ENCODE assay signal across 24 cellular contexts in genomic region chr7:30729642-30730041, GRCh38. TPM values are rescaled to one million over a fixed set of nuclear protein-coding genes. Genes with fewer than 3 reads are reported as not detected.
"Had no signal": no experiment of that assay in that cellular context is flagged by ENCODE, and none has a peak within 500 bp of the region (broad histone marks: within the 10 kb centered on the region; RNA-seq: fewer than 3 reads in every experiment).

No MANE protein-coding gene starts in this region.

- H3K36me3 Mint-ChIP-seq: activated CD4-positive, alpha-beta memory T cell treated with anti-CD3 and anti-CD28 coated beads for 36 hours; activated naive CD4-positive, alpha-beta T cell treated with anti-CD3 and anti-CD28 coated beads, Interleukin-2, amount 50 U/mL, for 72 hours had no signal

- H3K27me3 Mint-ChIP-seq: activated CD4-positive, alpha-beta memory T cell treated with anti-CD3 and anti-CD28 coated beads for 36 hours; activated CD4-positive, alpha-beta T cell treated with anti-CD3 and anti-CD28 coated beads, Interleukin-2, amount 10 ng/mL, durations not matched to agents 24 days and 14 days; T-cell had no signal

- H3K36me3 ChIP-seq: brain microvascular endothelial cell had no signal

- H3K4me3 Mint-ChIP-seq: activated B cell treated with CpG ODN at 0.5 μM for 24 hours; activated CD4-positive, alpha-beta memory T cell treated with anti-CD3 and anti-CD28 coated beads for 36 hours; activated CD4-positive, alpha-beta T cell treated with anti-CD3 and anti-CD28 coated beads, Interleukin-2, amount 10 ng/mL, durations not matched to agents 24 days and 14 days; activated T-cell treated with anti-CD3 and anti-CD28 coated beads, Interleukin-2, amount 50 U/mL, for 4 hours had no signal

- ATAC-seq: activated naive CD4-positive, alpha-beta T cell treated with anti-CD3 and anti-CD28 coated beads, Interleukin-2, amount 50 U/mL, for 72 hours; activated T-cell treated with anti-CD3 and anti-CD28 coated beads, Interleukin-2, amount 50 U/mL, for 4 hours; T-cell had no signal

- DNase-seq: activated B cell treated with CpG ODN at 0.5 μM for 24 hours; activated CD4-positive, alpha-beta memory T cell treated with anti-CD3 and anti-CD28 coated beads for 36 hours; activated CD4-positive, alpha-beta T cell treated with anti-CD3 and anti-CD28 coated beads for 1 hour; activated CD4-positive, alpha-beta T cell treated with anti-CD3 and anti-CD28 coated beads, Interleukin-2, amount 10 ng/mL, durations not matched to agents 24 days and 14 days; activated CD8-positive, alpha-beta memory T cell treated with anti-CD3 and anti-CD28 coated beads for 24 hours; activated effector memory CD4-positive, alpha-beta T cell treated with anti-CD3 and anti-CD28 coated beads, Interleukin-2, amount 50 U/mL, for 16 hours; activated naive CD4-positive, alpha-beta T cell treated with Interleukin-2 at 50 U/mL for 16 hours; activated T-cell treated with anti-CD3 and anti-CD28 coated beads, Interleukin-2, amount 50 U/mL, for 4 hours; brain microvascular endothelial cell; Kasumi-1; KBM-7; NCI-H1105 treated with DMSO at 0.1 percent for 48 hours; NCI-H1436 treated with DMSO at 0.1 percent for 48 hours; NCI-H187; NCI-H2081; NCI-H446; NCI-H524; T-cell; T-helper 2 cell; T1000 had no signal

- H3K9me3 Mint-ChIP-seq: activated B cell treated with CpG ODN at 0.5 μM for 24 hours; activated CD4-positive, alpha-beta memory T cell treated with anti-CD3 and anti-CD28 coated beads for 36 hours; activated CD4-positive, alpha-beta T cell treated with anti-CD3 and anti-CD28 coated beads, Interleukin-2, amount 10 ng/mL, durations not matched to agents 24 days and 14 days; activated naive CD4-positive, alpha-beta T cell treated with anti-CD3 and anti-CD28 coated beads, Interleukin-2, amount 50 U/mL, for 72 hours; activated T-cell treated with anti-CD3 and anti-CD28 coated beads, Interleukin-2, amount 50 U/mL, for 4 hours; T-cell had no signal

- H3K4me3 ChIP-seq: SK-N-MC had no signal

- H3K27ac ChIP-seq: brain microvascular endothelial cell, SK-N-MC had no signal

- H3K27ac Mint-ChIP-seq: activated B cell treated with CpG ODN at 0.5 μM for 24 hours; activated CD4-positive, alpha-beta memory T cell treated with anti-CD3 and anti-CD28 coated beads for 36 hours; activated CD4-positive, alpha-beta T cell treated with anti-CD3 and anti-CD28 coated beads, Interleukin-2, amount 10 ng/mL, durations not matched to agents 24 days and 14 days; activated naive CD4-positive, alpha-beta T cell treated with anti-CD3 and anti-CD28 coated beads, Interleukin-2, amount 50 U/mL, for 72 hours had no signal

RNA-seq across cellular contexts. Expression of gene INMT, which starts 22.3 kb away (rescaled TPM):
- total RNA-seq: activated CD4-positive, alpha-beta memory T cell treated with anti-CD3 and anti-CD28 coated beads for 36 hours; activated CD4-positive, alpha-beta T cell treated with anti-CD3 and anti-CD28 coated beads, Interleukin-2, amount 10 ng/mL, durations not matched to agents 24 days and 14 days had no signal

RNA-seq across cellular contexts. Expression of gene CRHR2, which starts 47.4 kb away (rescaled TPM):
- total RNA-seq: activated B cell treated with CpG ODN at 0.5 μM for 24 hours; activated CD4-positive, alpha-beta T cell treated with anti-CD3 and anti-CD28 coated beads, Interleukin-2, amount 10 ng/mL, durations not matched to agents 24 days and 14 days; activated naive CD4-positive, alpha-beta T cell treated with anti-CD3 and anti-CD28 coated beads, Interleukin-2, amount 50 U/mL, for 72 hours; activated T-cell treated with anti-CD3 and anti-CD28 coated beads, Interleukin-2, amount 50 U/mL, for 4 hours; OCI-LY7; RPMI7951 had no signal
